11 cellular contexts compared by ENCODE assay signal in genomic region chr1:45684402-45684801, GRCh38. TPM values are rescaled to one million over a fixed set of nuclear protein-coding genes. Genes with fewer than 3 reads are reported as not detected.
DNase-seq lines count a peak whose midpoint lies in the region; ATAC-seq and TF ChIP-seq lines count a peak whose summit lies in the region.
"Had no signal": no experiment of that assay in that cellular context is flagged by ENCODE, and none has a peak within 500 bp of the region (broad histone marks: within the 10 kb centered on the region; RNA-seq: fewer than 3 reads in every experiment).

No MANE protein-coding gene starts in this region.

- H3K9me3 ChIP-seq in iPS-15b (ENCODE audit: control insufficient read depth, insufficient read depth, low read length) = no peaks in the 10 kb centered on the region

- no peak for TF ChIP-seq CTCF in lower leg skin (IDR thresholded peaks at IDR 0.05)

- H3K27ac Mint-ChIP-seq in activated CD4-positive, alpha-beta T cell treated with anti-CD3 and anti-CD28 coated beads, Interleukin-2, amount 10 ng/mL, durations not matched to agents 24 days and 14 days = no peak overlapping the region
- no peak overlapping the region for H3K27ac Mint-ChIP-seq in activated CD4-positive, alpha-beta memory T cell treated with anti-CD3 and anti-CD28 coated beads for 36 hours
- no peak overlapping the region for H3K27ac Mint-ChIP-seq in stimulated activated memory B cell treated with anti-CD40 and anti-IgM and Interleukin-4, amounts not matched to agents 10 μg/mL and 1 μg/mL and 100 μg/mL, for 72 hours

- 34 to 42% methylated on average over 2 of the region's 2 CpGs for WGBS in lower leg skin, 2 donors

- no peak overlapping the region for H3K9ac ChIP-seq in iPS-15b (ENCODE audit: low read depth, low read length)

- peaks cover 18% of the 10 kb centered on the region for H3K4me1 ChIP-seq in iPS-15b (ENCODE audit: control insufficient read depth, insufficient read depth, low read length)

- peak overlapping the region; percentile 39 for H3K4me3 Mint-ChIP-seq in activated CD4-positive, alpha-beta T cell treated with anti-CD3 and anti-CD28 coated beads, Interleukin-2, amount 10 ng/mL, durations not matched to agents 24 days and 14 days
- peak overlapping the region; percentile 58 for H3K4me3 Mint-ChIP-seq in activated CD4-positive, alpha-beta memory T cell treated with anti-CD3 and anti-CD28 coated beads for 36 hours
- H3K4me3 Mint-ChIP-seq in stimulated activated memory B cell treated with anti-CD40 and anti-IgM and Interleukin-4, amounts not matched to agents 10 μg/mL and 1 μg/mL and 100 μg/mL, for 72 hours = peak overlapping the region; percentile 31

- no peaks in the 10 kb centered on the region for H3K36me3 ChIP-seq in iPS-15b (ENCODE audit: control insufficient read depth, insufficient read depth, low read length)

- CTCF ChIA-PET in activated CD4-positive, alpha-beta memory T cell treated with anti-CD3 and anti-CD28 coated beads for 36 hours (lab: Charles Lee) = interaction anchor here (0.6 to 1.4 kb wide), 3 partner anchors 11 to 970 kb away, joined by 3 read pairs; no protein-coding TSS in a partner anchor

- DNase-seq in activated CD4-positive, alpha-beta T cell treated with anti-CD3 and anti-CD28 coated beads, Interleukin-2, amount 10 ng/mL, durations not matched to agents 24 days and 14 days = no peak
- DNase-seq in activated CD4-positive, alpha-beta T cell treated with anti-CD3 and anti-CD28 coated beads, Interleukin-2, amount 50 U/mL, for 1 hour = no peak
- DNase-seq in activated CD4-positive, alpha-beta memory T cell treated with anti-CD3 and anti-CD28 coated beads for 36 hours = no peak
- no peak for DNase-seq in retina
- DNase-seq in DMS153 treated with DMSO at 0.1 percent for 48 hours (lab: John Stamatoyannopoulos, UW; ENCODE audit: unreplicated experiment) = no peak
- no peak for DNase-seq in lower leg skin (ENCODE audit: low spot score in 2 of 2)
- DNase-seq: activated CD4-positive, CD25-positive, alpha-beta regulatory T cell treated with anti-CD3 and anti-CD28 coated beads, Interleukin-2, amount 50 U/mL, for 72 hours; C1 segment of cervical spinal cord; Kasumi-1 had no signal

- H3K4me1 Mint-ChIP-seq in activated CD4-positive, alpha-beta T cell treated with anti-CD3 and anti-CD28 coated beads, Interleukin-2, amount 10 ng/mL, durations not matched to agents 24 days and 14 days = peaks cover 32% of the 10 kb centered on the region
- H3K4me1 Mint-ChIP-seq in activated CD4-positive, alpha-beta memory T cell treated with anti-CD3 and anti-CD28 coated beads for 36 hours (ENCODE audit: low read depth) = peaks cover 55% of the 10 kb centered on the region
- peaks cover 49% of the 10 kb centered on the region for H3K4me1 Mint-ChIP-seq in stimulated activated memory B cell treated with anti-CD40 and anti-IgM and Interleukin-4, amounts not matched to agents 10 μg/mL and 1 μg/mL and 100 μg/mL, for 72 hours

- POLR2A ChIA-PET in activated CD4-positive, alpha-beta memory T cell treated with anti-CD3 and anti-CD28 coated beads for 36 hours (lab: Charles Lee) = interaction anchor here (1.2 kb wide), 1 partner anchor 12 kb away, joined by 3 read pairs; no protein-coding TSS in a partner anchor

- ATAC-seq in stimulated activated memory B cell treated with anti-CD40 and anti-IgM and Interleukin-4, amounts not matched to agents 10 μg/mL and 1 μg/mL and 100 μg/mL, for 72 hours = no peak

- intact Hi-C loops in activated CD4-positive, alpha-beta T cell treated with anti-CD3 and anti-CD28 coated beads, Interleukin-2, amount 10 ng/mL, durations not matched to agents 24 days and 14 days (cut with micrococcal nuclease) = no loop called here
- intact Hi-C loops in activated CD4-positive, alpha-beta memory T cell treated with anti-CD3 and anti-CD28 coated beads for 36 hours (cut with micrococcal nuclease) = loop anchor here (10.0 kb wide), 2 partner anchors 500 to 620 kb away; partner anchors contain the start of genes LRRC41 and UQCRH
- intact Hi-C loops in lower leg skin (cut with DNase I; ENCODE audit: low total_unique reads) = no loop called here

- H3K4me3 ChIP-seq in iPS-15b (ENCODE audit: low read depth, low read length) (peak overlapping the region; percentile 99), lower leg skin (ENCODE audit: low read depth, poor library complexity, severe bottlenecking) (no peak overlapping the region)

- TF ChIP-seq POLR2A in lower leg skin (IDR thresholded peaks at IDR 0.05) = no peak

- no peaks in the 10 kb centered on the region for H3K27me3 Mint-ChIP-seq in activated CD4-positive, alpha-beta T cell treated with anti-CD3 and anti-CD28 coated beads, Interleukin-2, amount 10 ng/mL, durations not matched to agents 24 days and 14 days
- no peaks in the 10 kb centered on the region for H3K27me3 Mint-ChIP-seq in activated CD4-positive, alpha-beta memory T cell treated with anti-CD3 and anti-CD28 coated beads for 36 hours
- no peaks in the 10 kb centered on the region for H3K27me3 Mint-ChIP-seq in stimulated activated memory B cell treated with anti-CD40 and anti-IgM and Interleukin-4, amounts not matched to agents 10 μg/mL and 1 μg/mL and 100 μg/mL, for 72 hours

- H3K36me3 Mint-ChIP-seq in activated CD4-positive, alpha-beta T cell treated with anti-CD3 and anti-CD28 coated beads, Interleukin-2, amount 10 ng/mL, durations not matched to agents 24 days and 14 days (ENCODE audit: low read depth) = peaks cover 10% of the 10 kb centered on the region
- H3K36me3 Mint-ChIP-seq in activated CD4-positive, alpha-beta memory T cell treated with anti-CD3 and anti-CD28 coated beads for 36 hours = peaks cover 14% of the 10 kb centered on the region
- peaks cover 5% of the 10 kb centered on the region for H3K36me3 Mint-ChIP-seq in stimulated activated memory B cell treated with anti-CD40 and anti-IgM and Interleukin-4, amounts not matched to agents 10 μg/mL and 1 μg/mL and 100 μg/mL, for 72 hours

- H3K27me3 ChIP-seq in iPS-15b (ENCODE audit: control insufficient read depth, insufficient read depth, low read length) = no peaks in the 10 kb centered on the region

- no peaks in the 10 kb centered on the region for H3K9me3 Mint-ChIP-seq in activated CD4-positive, alpha-beta T cell treated with anti-CD3 and anti-CD28 coated beads, Interleukin-2, amount 10 ng/mL, durations not matched to agents 24 days and 14 days
- no peaks in the 10 kb centered on the region for H3K9me3 Mint-ChIP-seq in activated CD4-positive, alpha-beta memory T cell treated with anti-CD3 and anti-CD28 coated beads for 36 hours
- no peaks in the 10 kb centered on the region for H3K9me3 Mint-ChIP-seq in stimulated activated memory B cell treated with anti-CD40 and anti-IgM and Interleukin-4, amounts not matched to agents 10 μg/mL and 1 μg/mL and 100 μg/mL, for 72 hours

RNA-seq across cellular contexts. Expression of gene GPBP1L1, which starts 1.9 kb away (rescaled TPM):
- total RNA-seq in activated CD4-positive, alpha-beta T cell treated with anti-CD3 and anti-CD28 coated beads, Interleukin-2, amount 10 ng/mL, durations not matched to agents 24 days and 14 days = 101 and 104 TPM in 2 replicates
- 100 to 1,000 TPM; 106 TPM for total RNA-seq in activated CD4-positive, alpha-beta memory T cell treated with anti-CD3 and anti-CD28 coated beads for 36 hours
- 100 to 1,000 TPM; 109 to 121 (median 111) TPM for total RNA-seq in lower leg skin

RNA-seq across cellular contexts. Expression of gene TMEM69, which starts 3.6 kb away (rescaled TPM):
- 29.4 and 38.7 TPM in 2 replicates for total RNA-seq in activated CD4-positive, alpha-beta T cell treated with anti-CD3 and anti-CD28 coated beads, Interleukin-2, amount 10 ng/mL, durations not matched to agents 24 days and 14 days
- total RNA-seq in activated CD4-positive, alpha-beta memory T cell treated with anti-CD3 and anti-CD28 coated beads for 36 hours = 10 to 100 TPM; 34.0 to 34.5 TPM
- 10 to 100 TPM; 21.8 to 32.9 (median 22.8) TPM for total RNA-seq in lower leg skin
